Comparison of ENCODE assay signal across 17 cellular contexts in genomic region chr2:2561346-2562095, GRCh38.
A peak's percentile ranks its signal among the peaks of the same experiment; 100 is the strongest.
DNase-seq lines count a peak whose midpoint lies in the region; TF ChIP-seq lines count a peak whose summit lies in the region.
"Had no signal": no experiment of that assay in that cellular context is flagged by ENCODE, and none has a peak within 500 bp of the region (broad histone marks: within the 10 kb centered on the region; RNA-seq: fewer than 3 reads in every experiment).

No MANE protein-coding gene starts in this region.

- peak; percentile 20 for DNase-seq in activated CD8-positive, alpha-beta memory T cell treated with anti-CD3 and anti-CD28 coated beads, Interleukin-2, amount 50 U/mL, for 48 hours
- DNase-seq in activated CD8-positive, alpha-beta memory T cell treated with anti-CD3 and anti-CD28 coated beads for 24 hours, result no peak
- DNase-seq in islet precursor cell (peak; percentile 28), spleen (peak; percentile 54), cardiac septum (ENCODE audit: low spot score) (no peak), MV-4-11 (lab: John Stamatoyannopoulos, UW) (no peak)
- DNase-seq: AML-193; Caco-2; Calu3; CD4-positive, alpha-beta T cell; CD8-positive, alpha-beta T cell; DMS79 treated with DMSO at 0.1 percent for 48 hours; GF-D8 had no signal

- no peak for TF ChIP-seq POLR2A in spleen (IDR thresholded peaks at IDR 0.05)

- H3K27ac ChIP-seq in spleen, result no peak overlapping the region
- H3K27ac ChIP-seq: 22Rv1; A549; BLaER1 treated with 17β-estradiol and CSF1 and Interleukin-3, amounts not matched to agents 10 nM and 100 nM; C4-2B had no signal

- no peaks in the 10 kb centered on the region for H3K4me1 ChIP-seq in spleen
- H3K4me1 ChIP-seq: A549, Caco-2 had no signal

- H3K27me3 ChIP-seq in spleen (replicated peaks in 1 of 7), result peaks cover 0 to 5% (median 0%) of the 10 kb centered on the region in 7 donors
- H3K27me3 ChIP-seq: BLaER1 treated with 17β-estradiol and CSF1 and Interleukin-3, amounts not matched to agents 10 nM and 100 nM had no signal

- intact Hi-C loops in spleen (cut with DNase I; ENCODE audit: low total_unique reads), result no loop called here
- intact Hi-C loops in cardiac septum (cut with DNase I), result no loop called here

- H3K36me3 ChIP-seq in spleen, result no peaks in the 10 kb centered on the region
- H3K36me3 ChIP-seq: BLaER1 treated with 17β-estradiol and CSF1 and Interleukin-3, amounts not matched to agents 10 nM and 100 nM had no signal

- peaks cover 0 to 3% (median 0%) of the 10 kb centered on the region in 8 donors for H3K9me3 ChIP-seq in spleen
- H3K9me3 ChIP-seq: A549; BLaER1 treated with 17β-estradiol and CSF1 and Interleukin-3, amounts not matched to agents 10 nM and 100 nM; Caco-2 had no signal

- no peak for TF ChIP-seq CTCF in spleen (IDR thresholded peaks at IDR 0.05 in 8 of 11, conservative IDR thresholded peaks at IDR 0.05 in 3 of 11)

- WGBS in spleen, 5 donors, result 79 to 87% (median 81%) methylated on average over 13 to 14 of the region's 14 CpGs

- no peak overlapping the region for H3K4me3 ChIP-seq in spleen
- H3K4me3 ChIP-seq: A549; BLaER1 treated with 17β-estradiol and CSF1 and Interleukin-3, amounts not matched to agents 10 nM and 100 nM had no signal

Comparison
In these comparisons a context has a peak if more than half of its experiments do, and no peak if none do; other contexts are left out.
1. DNase-seq: peak in activated CD8-positive, alpha-beta memory T cell treated with anti-CD3 and anti-CD28 coated beads, Interleukin-2, amount 50 U/mL, for 48 hours (single experiment), islet precursor cell (single experiment) and spleen (single experiment); none in activated CD8-positive, alpha-beta memory T cell treated with anti-CD3 and anti-CD28 coated beads for 24 hours (single experiment), cardiac septum (single experiment) and MV-4-11 (single experiment).